23 cellular contexts compared by ENCODE assay signal in the genomic region with DNA sequence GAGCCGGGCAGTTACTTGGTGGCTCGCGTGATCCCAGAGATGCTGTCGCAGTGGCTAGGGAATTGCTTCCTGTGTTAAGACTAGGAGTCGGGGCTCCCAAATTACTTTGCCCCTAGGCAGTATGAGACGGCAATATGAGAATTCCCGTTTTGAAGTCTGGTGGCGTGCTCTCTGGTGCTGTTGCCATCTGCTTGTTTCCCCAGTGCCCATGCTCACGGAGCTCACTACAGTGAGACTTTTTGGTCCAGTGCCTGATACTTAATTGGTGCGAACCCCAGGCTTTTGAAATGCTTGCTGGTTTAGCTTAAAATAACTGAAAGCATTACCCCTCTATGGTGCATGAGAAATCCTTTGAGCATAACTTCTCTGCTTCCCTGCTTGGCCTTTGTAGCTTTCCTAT. TPM values are rescaled to one million over a fixed set of nuclear protein-coding genes. Genes with fewer than 3 reads are reported as not detected.
"Had no signal": no experiment of that assay in that cellular context is flagged by ENCODE, and none has a peak within 500 bp of the region (broad histone marks: within the 10 kb centered on the region; RNA-seq: fewer than 3 reads in every experiment).

No MANE protein-coding gene starts in this region.

- DNase-seq: erythroblast; foreskin keratinocyte; head of caudate nucleus; mesendoderm; naive thymus-derived CD8-positive, alpha-beta T cell; posterior cingulate gyrus; right cardiac atrium; small intestine; stimulated activated CD4-positive, alpha-beta T cell treated with anti-CD3 and anti-CD28 coated beads, Interleukin-12 subunit alpha, Interleukin-12 subunit beta, amount 100 ng/mL, for 4 hours; stimulated activated naive CD4-positive, alpha-beta T cell treated with Interleukin-2 at 50 U/mL for 16 hours; tibial artery; upper lobe of right lung had no signal

- H3K27ac ChIP-seq: foreskin keratinocyte, hepatocyte, neutrophil, suprapubic skin, tibial artery, upper lobe of right lung, vagina had no signal

- H3K27me3 Mint-ChIP-seq: dendritic cell treated with granulocyte-macrophage colony-stimulating factor and Interleukin-4, amounts not matched to agents 40 ng/mL and 50 ng/mL, for 4 days; naive thymus-derived CD8-positive, alpha-beta T cell had no signal

- H3K4me1 ChIP-seq: foreskin keratinocyte, suprapubic skin, tibial artery, upper lobe of right lung, vagina had no signal

- H3K4me3 ChIP-seq: hepatocyte, suprapubic skin, tibial artery, upper lobe of right lung, vagina had no signal

- H3K9me3 Mint-ChIP-seq: dendritic cell treated with granulocyte-macrophage colony-stimulating factor and Interleukin-4, amounts not matched to agents 40 ng/mL and 50 ng/mL, for 4 days; naive thymus-derived CD8-positive, alpha-beta T cell had no signal

- ATAC-seq: foreskin keratinocyte; naive thymus-derived CD8-positive, alpha-beta T cell; right cardiac atrium; upper lobe of right lung had no signal

- H3K9me3 ChIP-seq: neutrophil, suprapubic skin, tibial artery, upper lobe of right lung, vagina had no signal

- H3K4me3 Mint-ChIP-seq: dendritic cell treated with granulocyte-macrophage colony-stimulating factor and Interleukin-4, amounts not matched to agents 40 ng/mL and 50 ng/mL, for 4 days; naive thymus-derived CD8-positive, alpha-beta T cell had no signal

- H3K27ac Mint-ChIP-seq: dendritic cell treated with granulocyte-macrophage colony-stimulating factor and Interleukin-4, amounts not matched to agents 40 ng/mL and 50 ng/mL, for 4 days had no signal

- H3K27me3 ChIP-seq: foreskin keratinocyte, hepatocyte, neutrophil, suprapubic skin, tibial artery, upper lobe of right lung, vagina had no signal

RNA-seq across cellular contexts. Expression of a gene that starts 22.3 kb away (rescaled TPM):
- total RNA-seq: endothelial cell of umbilical vein; foreskin keratinocyte; lung microvascular endothelial cell; mononuclear cell; naive thymus-derived CD8-positive, alpha-beta T cell had no signal
- polyA plus RNA-seq: endothelial cell of umbilical vein; foreskin keratinocyte; naive thymus-derived CD8-positive, alpha-beta T cell; neural cell had no signal

RNA-seq across cellular contexts. Expression of a gene that starts 55.6 kb away (rescaled TPM):
- total RNA-seq: endothelial cell of umbilical vein; foreskin keratinocyte; liver; lung microvascular endothelial cell; mononuclear cell; naive thymus-derived CD8-positive, alpha-beta T cell; osteoblast; vagina had no signal
- polyA plus RNA-seq: endothelial cell of umbilical vein; foreskin keratinocyte; liver; naive thymus-derived CD8-positive, alpha-beta T cell had no signal
